19 cellular contexts compared by ENCODE assay signal in genomic region chr1:203813581-203814341, GRCh38. TPM values are rescaled to one million over a fixed set of nuclear protein-coding genes. Genes with fewer than 3 reads are reported as not detected.
"Had no signal": no experiment of that assay in that cellular context is flagged by ENCODE, and none has a peak within 500 bp of the region (broad histone marks: within the 10 kb centered on the region; RNA-seq: fewer than 3 reads in every experiment).

No MANE protein-coding gene starts in this region.

- H3K4me3 ChIP-seq: adrenal gland, cardiac muscle cell, left ventricle myocardium inferior, mucosa of descending colon, right atrium auricular region, suprapubic skin had no signal

- H3K27ac ChIP-seq: adrenal gland, cardiac muscle cell, left ventricle myocardium inferior, right atrium auricular region, suprapubic skin had no signal

- H3K4me1 ChIP-seq: left ventricle myocardium inferior, right atrium auricular region had no signal

- H3K27me3 Mint-ChIP-seq: activated CD4-positive, alpha-beta memory T cell treated with anti-CD3 and anti-CD28 coated beads, Interleukin-2, amount 10 ng/mL, durations not matched to agents 7 days and 5 days; type B pancreatic cell had no signal

- H3K9me3 ChIP-seq: adrenal gland, left ventricle myocardium inferior, mucosa of descending colon, right atrium auricular region, suprapubic skin had no signal

- H3K9me3 Mint-ChIP-seq: activated CD4-positive, alpha-beta memory T cell treated with anti-CD3 and anti-CD28 coated beads, Interleukin-2, amount 10 ng/mL, durations not matched to agents 7 days and 5 days; nephron; type B pancreatic cell had no signal

- H3K27ac Mint-ChIP-seq: activated CD4-positive, alpha-beta memory T cell treated with anti-CD3 and anti-CD28 coated beads, Interleukin-2, amount 10 ng/mL, durations not matched to agents 7 days and 5 days; nephron; type B pancreatic cell had no signal

- ATAC-seq: esophagus mucosa, mucosa of descending colon had no signal

- DNase-seq: activated CD4-positive, alpha-beta memory T cell treated with anti-CD3 and anti-CD28 coated beads, Interleukin-2, amount 10 ng/mL, durations not matched to agents 7 days and 5 days; activated CD4-positive, CD25-positive, alpha-beta regulatory T cell treated with anti-CD3 and anti-CD28 coated beads, Interleukin-2, amount 50 U/mL, for 72 hours; adrenal gland; foreskin fibroblast; hypothalamus; left ventricle myocardium inferior; mucosa of descending colon; nucleus accumbens; small intestine; stimulated activated CD4-positive, alpha-beta T cell treated with anti-CD3 and anti-CD28 coated beads, Interleukin-4, amount 100 ng/mL, for 24 hours; stimulated activated naive CD4-positive, alpha-beta T cell treated with Interleukin-2 at 50 U/mL for 16 hours; T1000 had no signal

- H3K27me3 ChIP-seq: adrenal gland, cardiac muscle cell, right atrium auricular region, suprapubic skin had no signal

- H3K4me3 Mint-ChIP-seq: activated CD4-positive, alpha-beta memory T cell treated with anti-CD3 and anti-CD28 coated beads, Interleukin-2, amount 10 ng/mL, durations not matched to agents 7 days and 5 days; nephron; type B pancreatic cell had no signal

RNA-seq across cellular contexts. Expression of gene LAX1, which starts 48.8 kb away (rescaled TPM):
- total RNA-seq: cardiac muscle cell, kidney epithelial cell, left ventricle myocardium inferior, right atrium auricular region had no signal
